ENCODE assay signal across 18 cellular contexts in genomic region chr10:2933519-2933918, GRCh38.
"Had no signal": no experiment of that assay in that cellular context is flagged by ENCODE, and none has a peak within 500 bp of the region (broad histone marks: within the 10 kb centered on the region; RNA-seq: fewer than 3 reads in every experiment).

No MANE protein-coding gene starts in this region.

- H3K36me3 ChIP-seq: left lung, uterus had no signal

- H3K27ac ChIP-seq: hepatocyte, left lung, testis, uterus had no signal

- H3K4me2 ChIP-seq: hepatocyte had no signal

- H3K27me3 ChIP-seq: testis, uterus had no signal

- H3K9me3 ChIP-seq: left lung, testis, uterus had no signal

- DNase-seq: activated T-cell treated with anti-CD3 and anti-CD28 coated beads, Interleukin-2, amount 50 U/mL, for 1 hour; amniotic stem cell; effector CD8-positive, alpha-beta T cell; foreskin melanocyte; glutamatergic neuron; immature natural killer cell; kidney glomerular epithelial cell; left lung; naive B cell; occipital lobe; stimulated activated CD4-positive, alpha-beta T cell treated with anti-CD3 and anti-CD28 coated beads, Interleukin-2, amount 100 ng/mL, for 48 hours; stimulated activated CD8-positive, alpha-beta memory T cell treated with anti-CD3 and anti-CD28 coated beads, Interleukin-4, amount 100 ng/mL, for 48 hours; stimulated activated naive B cell treated with anti-CD40 and anti-IgM and Interleukin-4, amounts not matched to agents 10 μg/mL and 1 μg/mL and 100 μg/mL, for 72 hours; testis; trophoblast cell; uterus had no signal

- H3K4me1 ChIP-seq: left lung, testis, uterus had no signal

- H3K4me3 ChIP-seq: hepatocyte, left lung, lung, testis, uterus had no signal
